Comparison of ENCODE assay signal across 8 cellular contexts in genomic region chr5:151223447-151224264, GRCh38. TPM values are rescaled to one million over a fixed set of nuclear protein-coding genes. Genes with fewer than 3 reads are reported as not detected.
DNase-seq lines count a peak whose midpoint lies in the region; ATAC-seq and TF ChIP-seq lines count a peak whose summit lies in the region.

Gene CCDC69, minus strand, starts transcription at chr5:151224092. Its CDS starts 122 bp downstream, at chr5:151223970.

- DNase-seq in D341Med (ENCODE audit: low spot score) = peak; percentile 83
- peak in 1 of 2 experiments; percentile 65 for DNase-seq in PC-9
- peak; percentile 42 for DNase-seq in activated T-helper 9 cell treated with anti-CD3 and anti-CD28 coated beads, Interleukin-2, amount 50 U/mL, for 16 hours (ENCODE audit: low read depth)
- DNase-seq in foreskin fibroblast = peak; percentile 54 to 85
- peak; percentile 76 for DNase-seq in type B pancreatic cell (ENCODE audit: extremely low spot score, unreplicated experiment)

- H3K27me3 ChIP-seq in PC-9 (ENCODE audit: insufficient read depth, low read depth) = no peaks in the 10 kb centered on the region

- BruUV-seq in PC-9 (replicated peaks; lab: Mats Ljungman, UMichigan) = no TSS peak

- H3K4me1 ChIP-seq in PC-9 (replicated peaks; ENCODE audit: insufficient read depth) = no peaks in the 10 kb centered on the region

- CTCF ChIA-PET in PC-9 (lab: Charles Lee) = interaction anchor here (0.5 to 0.6 kb wide), 2 partner anchors 66 to 118 kb away, joined by 3 to 4 read pairs; partner anchors contain the start of gene ANXA6

- peak within 1 kb of the TSS; percentile 92 for H2AFZ ChIP-seq in PC-9

- POLR2A ChIA-PET in PC-9 (lab: Charles Lee; ENCODE audit: unreplicated experiment) = interaction anchor here (0.6 to 1.3 kb wide), 3 partner anchors 29 to 321 kb away, joined by 3 to 9 read pairs (median 3); no protein-coding TSS in a partner anchor

- H3K27ac ChIP-seq in PC-9 = no peak within 1 kb of the TSS

- TF ChIP-seq CTCF in PC-9 (conservative IDR thresholded peaks at IDR 0.05) = no peak
- no peak for TF ChIP-seq CTCF in foreskin fibroblast (IDR thresholded peaks at IDR 0.05; ENCODE audit: low read depth, low read length)
- peak in 1 of 3 experiments; percentile 20 for TF ChIP-seq CTCF in nephron (IDR thresholded peaks at IDR 0.05; ENCODE audit: unreplicated experiment in 3 of 3)
- peak; percentile 53 for TF ChIP-seq CTCF in type B pancreatic cell (conservative IDR thresholded peaks at IDR 0.05)

- H3K9me3 Mint-ChIP-seq in nephron (no peaks in the 10 kb centered on the region), type B pancreatic cell (no peaks in the 10 kb centered on the region)

- H3K36me3 ChIP-seq in PC-9 (ENCODE audit: low read depth) = no peaks in the 10 kb centered on the region

- H4K20me1 ChIP-seq in PC-9 (ENCODE audit: insufficient read depth) = no peaks in the 10 kb centered on the region

- H3K4me3 ChIP-seq in PC-9 = peak within 1 kb of the TSS; percentile 71
- H3K4me3 ChIP-seq in foreskin fibroblast (ENCODE audit: low read depth in 1 of 2, low read length in 2 of 2) = peak within 1 kb of the TSS; percentile 61 to 72

- H3K27me3 Mint-ChIP-seq in nephron (ENCODE audit: low read depth) (peaks cover 14% of the 10 kb centered on the region), type B pancreatic cell (peaks cover 3% of the 10 kb centered on the region)

- H3K4me1 Mint-ChIP-seq in nephron = peaks cover 10% of the 10 kb centered on the region
- peaks cover 14% of the 10 kb centered on the region for H3K4me1 Mint-ChIP-seq in type B pancreatic cell (ENCODE audit: unreplicated experiment)

- H3K4me2 ChIP-seq in PC-9 = peak within 1 kb of the TSS; percentile 87

- peak within 1 kb of the TSS; percentile 56 to 83 (median 66) for H3K4me3 Mint-ChIP-seq in nephron
- H3K4me3 Mint-ChIP-seq in type B pancreatic cell = peak within 1 kb of the TSS; percentile 68

- H3K79me2 ChIP-seq in PC-9 (ENCODE audit: low read depth) = no peaks in the 10 kb centered on the region

- ATAC-seq in GM19397 (IDR thresholded peaks at IDR 0.05; ENCODE audit: unreplicated experiment) (peak; percentile 77), HG03469 (IDR thresholded peaks at IDR 0.05; ENCODE audit: unreplicated experiment) (peak; percentile 37)

- no peaks in the 10 kb centered on the region for H3F3A ChIP-seq in PC-9 (ENCODE audit: insufficient read depth, low read depth)

- no peaks in the 10 kb centered on the region for H3K9me2 ChIP-seq in PC-9 (ENCODE audit: insufficient read depth)

- no peaks in the 10 kb centered on the region for H3K9me3 ChIP-seq in PC-9 (ENCODE audit: insufficient read depth, low read depth)

- no peaks in the 10 kb centered on the region for H3K36me3 Mint-ChIP-seq in nephron (ENCODE audit: low read depth)
- H3K36me3 Mint-ChIP-seq in type B pancreatic cell = no peaks in the 10 kb centered on the region

- intact Hi-C loops in PC-9 (cut with micrococcal nuclease; ENCODE audit: unreplicated experiment) = loop anchor here (5.0 kb wide), 1 partner anchor 91 kb away; no protein-coding TSS in a partner anchor

- H3K27ac Mint-ChIP-seq in nephron (no peak within 1 kb of the TSS), type B pancreatic cell (peak within 1 kb of the TSS; percentile 12)

RNA-seq across cellular contexts. Expression of gene CCDC69, which starts in this region (rescaled TPM):
- total RNA-seq in PC-9 (2021) (0.35 and 0.50 TPM in 2 replicates), type B pancreatic cell (ENCODE audit: low replicate concordance) (11.2 and 24.3 TPM in 2 replicates)
